ENCODE assay signal across 8 cellular contexts in the genomic region with DNA sequence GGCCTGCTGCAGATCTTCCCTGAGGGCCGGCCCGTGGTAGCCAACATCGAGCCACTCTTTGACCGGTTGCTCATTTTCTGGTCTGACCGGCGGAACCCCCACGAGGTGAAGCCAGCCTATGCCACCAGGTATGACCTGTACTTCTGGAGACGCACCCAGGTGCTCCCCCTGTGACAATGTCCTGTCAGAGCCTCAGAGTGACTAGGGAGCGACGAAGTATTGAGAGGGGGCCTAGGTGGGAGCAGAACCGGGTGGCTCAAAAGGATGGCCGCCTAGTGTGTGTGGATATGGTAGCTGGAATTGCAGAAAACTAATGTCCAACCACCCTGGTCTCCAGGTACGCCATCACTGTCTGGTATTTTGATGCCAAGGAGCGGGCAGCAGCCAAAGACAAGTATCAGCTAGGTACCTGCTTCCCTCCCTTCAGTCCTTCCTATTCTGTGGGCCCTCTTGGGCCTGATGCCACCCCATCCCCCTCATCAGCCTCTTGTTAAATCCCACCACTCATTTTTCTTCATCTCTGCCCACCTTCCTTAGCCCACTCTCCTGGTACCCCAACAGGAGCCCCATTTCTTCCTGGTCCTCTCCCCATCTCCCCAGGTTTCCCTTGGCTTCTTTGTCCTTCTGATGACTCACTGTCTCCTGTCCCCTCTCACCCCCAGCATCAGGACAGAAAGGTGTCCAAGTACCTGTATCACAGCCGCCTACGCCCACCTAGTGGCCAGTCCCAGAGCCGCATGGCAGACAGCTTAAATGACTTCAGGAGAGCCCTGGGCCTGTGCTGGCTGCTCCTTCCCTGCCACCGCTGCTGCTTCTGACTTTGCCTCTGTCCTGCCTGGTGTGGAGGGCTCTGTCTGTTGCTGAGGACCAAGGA. TPM values are rescaled to one million over a fixed set of nuclear protein-coding genes. Genes with fewer than 3 reads are reported as not detected.
A peak's percentile ranks its signal among the peaks of the same experiment; 100 is the strongest.
DNase-seq lines count a peak whose midpoint lies in the region; ATAC-seq and TF ChIP-seq lines count a peak whose summit lies in the region.

No MANE protein-coding gene starts in this region.

- peak; percentile 34 for TF ChIP-seq CTCF in GM12864 (IDR thresholded peaks at IDR 0.05; ENCODE audit: low read depth, low read length, missing control alignments)
- TF ChIP-seq CTCF in prostate gland (IDR thresholded peaks at IDR 0.05), result peak in 2 of 4 experiments; percentile 38 to 48
- no peak for TF ChIP-seq CTCF in GM13976 (IDR thresholded peaks at IDR 0.05; ENCODE audit: borderline replicate concordance, control extremely low read depth, extremely low read depth, insufficient read depth, missing control alignments)

- H3K36me3 ChIP-seq in effector memory CD4-positive, alpha-beta T cell (ENCODE audit: control insufficient read depth, insufficient read depth, low read length), result peaks cover 22% of the 10 kb centered on the region
- H3K36me3 ChIP-seq in prostate gland, result no peaks in the 10 kb centered on the region

- intact Hi-C loops in prostate gland (cut with DNase I), result loop anchor here (5.0 kb wide), 1 partner anchor 145 kb away; no protein-coding TSS in a partner anchor

- no peak for ATAC-seq in GM18867 (IDR thresholded peaks at IDR 0.05; ENCODE audit: unreplicated experiment)

- H3K4me1 ChIP-seq in effector memory CD4-positive, alpha-beta T cell (ENCODE audit: control insufficient read depth, insufficient read depth, low read length, poor library complexity, severe bottlenecking), result peaks cover 86% of the 10 kb centered on the region
- H3K4me1 ChIP-seq in prostate gland (replicated peaks), result peaks cover 52% of the 10 kb centered on the region

- 63% methylated on average over 18 of the region's 18 CpGs for WGBS in prostate gland

- TF ChIP-seq POLR2A in prostate gland (IDR thresholded peaks at IDR 0.05), result no peak

- in situ Hi-C loops in GM13976 (cut with MboI; ENCODE audit: low sequenced_read_pairs, unreplicated experiment), result no loop called here

- H3K27ac ChIP-seq in effector memory CD4-positive, alpha-beta T cell (ENCODE audit: insufficient read depth, low read length, poor library complexity, severe bottlenecking), result peak overlapping the region; percentile 84
- peak overlapping the region; percentile 72 to 97 for H3K27ac ChIP-seq in prostate gland

- DNase-seq in GM12864 (ENCODE audit: low read depth), result no peak
- DNase-seq in NCI-H748 treated with DMSO at 0.1 percent for 48 hours (lab: John Stamatoyannopoulos, UW), result peak; percentile 32
- no peak for DNase-seq in effector memory CD4-positive, alpha-beta T cell
- no peak for DNase-seq in prostate gland (ENCODE audit: low spot score)
- DNase-seq in nucleus accumbens (lab: John Stamatoyannopoulos, UW), result no peak
- no peak for DNase-seq in GM13976 (ENCODE audit: low spot score)
- DNase-seq in midbrain (lab: John Stamatoyannopoulos, UW), result no peak

- H3K4me3 ChIP-seq in GM12864 (ENCODE audit: low read depth, low read length) (no peak overlapping the region), prostate gland (no peak overlapping the region)
- H3K4me3 ChIP-seq in effector memory CD4-positive, alpha-beta T cell (ENCODE audit: insufficient read depth, low read depth, low read length, poor library complexity, severe bottlenecking), result peak overlapping the region; percentile 10

- H3K27me3 ChIP-seq in effector memory CD4-positive, alpha-beta T cell (replicated peaks; ENCODE audit: control insufficient read depth, insufficient read depth, low read length, poor library complexity, severe bottlenecking), result no peaks in the 10 kb centered on the region
- H3K27me3 ChIP-seq in prostate gland (replicated peaks; ENCODE audit: insufficient read depth), result no peaks in the 10 kb centered on the region

- H3K9me3 ChIP-seq in effector memory CD4-positive, alpha-beta T cell (ENCODE audit: control insufficient read depth, low read length), result no peaks in the 10 kb centered on the region
- H3K9me3 ChIP-seq in prostate gland, result no peaks in the 10 kb centered on the region

RNA-seq across cellular contexts. Expression of gene EGLN2, which starts 8.4 kb away (rescaled TPM):
- 100 to 1,000 TPM in 1 of 2 donors, 10 to 100 TPM in 1; 62.6 to 213 TPM for total RNA-seq in prostate gland

RNA-seq across cellular contexts. Expression of gene RAB4B, which starts 29.3 kb away (rescaled TPM):
- total RNA-seq in prostate gland, result 10 to 100 TPM; 44.8 to 51.7 TPM

RNA-seq across cellular contexts. Expression of gene MIA, which starts 32.1 kb away (rescaled TPM):
- 1 to 10 TPM; 2.7 to 5.0 TPM for total RNA-seq in prostate gland

RNA-seq across cellular contexts. Expression of gene CYP2A6, which starts 42.9 kb away (rescaled TPM):
- total RNA-seq in prostate gland, result 1 to 10 TPM in 1 of 2 donors, not detected in 1; 1.1 TPM

RNA-seq across cellular contexts. Expression of gene SNRPA, which starts 56.4 kb away (rescaled TPM):
- total RNA-seq in prostate gland, result 10 to 100 TPM; 70.3 to 92.2 TPM
